In genomic region chr22:36452473-36453265, GRCh38 we compare ENCODE assay signal across 9 cellular contexts. TPM values are rescaled to one million over a fixed set of nuclear protein-coding genes. Genes with fewer than 3 reads are reported as not detected.
DNase-seq lines count a peak whose midpoint lies in the region; ATAC-seq and TF ChIP-seq lines count a peak whose summit lies in the region.
"Had no signal": no experiment of that assay in that cellular context is flagged by ENCODE, and none has a peak within 500 bp of the region (broad histone marks: within the 10 kb centered on the region; RNA-seq: fewer than 3 reads in every experiment).

No MANE protein-coding gene starts in this region.

- H3K4me2 ChIP-seq in BLaER1, result peak overlapping the region; percentile 64
- H3K4me2 ChIP-seq: SK-N-SH had no signal

- DNase-seq in HL-60 (ENCODE audit: low read depth in 1 of 2, low spot score in 1 of 2) (peak in 1 of 2 experiments; percentile 32), OCI-M1 (lab: John Stamatoyannopoulos, UW) (no peak), NCI-H82 (lab: John Stamatoyannopoulos, UW) (no peak)
- DNase-seq: SK-N-SH had no signal

- peak overlapping the region; percentile 80 for H3K27ac ChIP-seq in BLaER1
- peak overlapping the region; percentile 70 for H3K27ac ChIP-seq in HL-60 (replicated peaks)

- H3K36me3 Mint-ChIP-seq in brain, result no peaks in the 10 kb centered on the region
- H3K36me3 Mint-ChIP-seq in nephron (ENCODE audit: low read depth), result no peaks in the 10 kb centered on the region

- H3K27me3 Mint-ChIP-seq in brain, result no peaks in the 10 kb centered on the region
- peaks cover 3% of the 10 kb centered on the region for H3K27me3 Mint-ChIP-seq in nephron (ENCODE audit: low read depth)

- H3K27ac Mint-ChIP-seq in brain, result peak overlapping the region in 2 of 5 experiments; percentile 93
- H3K27ac Mint-ChIP-seq in nephron, result peak overlapping the region in 2 of 3 experiments; percentile 72 to 73

- H3K9me3 ChIP-seq in BLaER1, result no peaks in the 10 kb centered on the region
- H3K9me3 ChIP-seq: SK-N-SH had no signal

- H3K4me1 ChIP-seq in BLaER1, result peaks cover 100% of the 10 kb centered on the region

- ATAC-seq in HG02884 (IDR thresholded peaks at IDR 0.05; ENCODE audit: unreplicated experiment) (no peak), HG02973 (IDR thresholded peaks at IDR 0.05; ENCODE audit: unreplicated experiment) (no peak)

- H3K36me3 ChIP-seq in BLaER1, result no peaks in the 10 kb centered on the region

- H3K4me3 ChIP-seq in BLaER1 (no peak overlapping the region), HL-60 (replicated peaks; ENCODE audit: insufficient read depth, low read length) (no peak overlapping the region)

- TF ChIP-seq CTCF in HL-60 (IDR thresholded peaks at IDR 0.05; ENCODE audit: insufficient read depth, low read length) (no peak), brain (conservative IDR thresholded peaks at IDR 0.05) (no peak), nephron (IDR thresholded peaks at IDR 0.05; ENCODE audit: unreplicated experiment in 3 of 3) (no peak)

- no peaks in the 10 kb centered on the region for H3K27me3 ChIP-seq in BLaER1
- H3K27me3 ChIP-seq in HL-60 (ENCODE audit: insufficient read depth, poor library complexity, severe bottlenecking), result no peaks in the 10 kb centered on the region

- H3K4me3 Mint-ChIP-seq in brain (peak overlapping the region in 3 of 5 experiments; percentile 54 to 65 (median 60)), nephron (peak overlapping the region in 2 of 3 experiments; percentile 61 to 78)

- H3K9ac ChIP-seq in BLaER1, result peak overlapping the region; percentile 54; the same call in 1 of the 2 replicates
- H3K9ac ChIP-seq: SK-N-SH had no signal

- H3K4me1 Mint-ChIP-seq in brain, result peaks cover 27% of the 10 kb centered on the region
- H3K4me1 Mint-ChIP-seq in nephron, result peaks cover 22% of the 10 kb centered on the region

- no peaks in the 10 kb centered on the region for H4K20me1 ChIP-seq in BLaER1

- H3K9me3 Mint-ChIP-seq in brain (peaks cover 0 to 2% (median 0%) of the 10 kb centered on the region in 5 experiments), nephron (no peaks in the 10 kb centered on the region)

RNA-seq across cellular contexts. Expression of gene TXN2, which starts 28.8 kb away (rescaled TPM):
- polyA plus RNA-seq in brain (ENCODE audit: insufficient read depth, low read depth, low replicate concordance), result 126 TPM

RNA-seq across cellular contexts. Expression of gene FOXRED2, which starts 54.2 kb away (rescaled TPM):
- polyA plus RNA-seq in brain (ENCODE audit: insufficient read depth, low read depth, low replicate concordance), result 95.4 TPM
